Comparison of ENCODE assay signal across 9 cellular contexts in genomic region chr12:51907083-51907863, GRCh38. TPM values are rescaled to one million over a fixed set of nuclear protein-coding genes. Genes with fewer than 3 reads are reported as not detected.
DNase-seq lines count a peak whose midpoint lies in the region; FAIRE-seq and TF ChIP-seq lines count a peak whose summit lies in the region.
"Had no signal": no experiment of that assay in that cellular context is flagged by ENCODE, and none has a peak within 500 bp of the region (broad histone marks: within the 10 kb centered on the region; RNA-seq: fewer than 3 reads in every experiment).

ACVRL1 (plus strand) TSS chr12:51907504; CDS start chr12:51912475, 4,971 bp downstream.

- no peak within 1 kb of the TSS for H3K14ac ChIP-seq in H1 (ENCODE audit: insufficient read length)

- no peak within 1 kb of the TSS for H3K27ac ChIP-seq in H1 (ENCODE audit: low read depth, low read length)
- H3K27ac ChIP-seq in spleen: peak within 1 kb of the TSS; percentile 66 to 93 (median 88)

- H4K20me1 ChIP-seq in H1 (replicated peaks in 1 of 2; ENCODE audit: control insufficient read depth in 1 of 2, insufficient read depth in 2 of 2, low read length in 2 of 2): no peaks in the 10 kb centered on the region

- H2AK5ac ChIP-seq in H1 (ENCODE audit: low read depth, low read length): no peak within 1 kb of the TSS

- H3K4me2 ChIP-seq in H1 (ENCODE audit: insufficient read depth in 1 of 2, low read depth in 2 of 2, low read length in 2 of 2): peak within 1 kb of the TSS; percentile 48 to 58

- TF ChIP-seq RAD21 in H1 (IDR thresholded peaks at IDR 0.05 in 1 of 2, conservative IDR thresholded peaks at IDR 0.05 in 1 of 2; ENCODE audit: low read depth in 2 of 2, low read length in 2 of 2): no peak

- TF ChIP-seq POLR2A in H1 (IDR thresholded peaks at IDR 0.05; ENCODE audit: control extremely low read depth in 1 of 2, low read depth in 2 of 2, low read length in 2 of 2): no peak
- TF ChIP-seq POLR2A in lower leg skin (IDR thresholded peaks at IDR 0.05): no peak
- no peak for TF ChIP-seq POLR2A in spleen (IDR thresholded peaks at IDR 0.05)

- H3K27ac Mint-ChIP-seq in type B pancreatic cell: no peak within 1 kb of the TSS
- H3K27ac Mint-ChIP-seq: T-helper 1 cell treated with Interleukin-12 subunit alpha and Interleukin-12 subunit beta and Interleukin-4 antibody, amounts not matched to agents 30 μg/mL and 1 μg/mL, for 36 hours had no signal

- TF ChIP-seq CTCF in HFF-Myc (IDR thresholded peaks at IDR 0.05; ENCODE audit: low read depth, low read length, missing control alignments) (no peak), H1 (IDR thresholded peaks at IDR 0.05; ENCODE audit: control extremely low read depth in 1 of 3, insufficient read depth in 1 of 3, low read depth in 1 of 3, low read length in 3 of 3) (no peak), lower leg skin (IDR thresholded peaks at IDR 0.05) (no peak), spleen (IDR thresholded peaks at IDR 0.05 in 8 of 11, conservative IDR thresholded peaks at IDR 0.05 in 3 of 11) (no peak), type B pancreatic cell (conservative IDR thresholded peaks at IDR 0.05) (no peak)

- H3K9me3 ChIP-seq in H1 (ENCODE audit: insufficient read depth in 2 of 2, low read depth in 1 of 2, low read length in 1 of 2) (no peaks in the 10 kb centered on the region), spleen (no peaks in the 10 kb centered on the region), MG63 (no peaks in the 10 kb centered on the region)

- H3K4me1 ChIP-seq in H1 (replicated peaks in 1 of 4; ENCODE audit: control insufficient read depth in 3 of 4, insufficient read depth in 4 of 4, low read length in 3 of 4) (no peaks in the 10 kb centered on the region; a peak in 1 of 7 replicates), spleen (peaks cover 31 to 83% (median 56%) of the 10 kb centered on the region in 6 donors)

- peak within 1 kb of the TSS; percentile 46 for H4K91ac ChIP-seq in H1 (replicated peaks; ENCODE audit: insufficient read length, low read length)

- peak within 1 kb of the TSS; percentile 60; the same call in 1 of the 2 replicates for H2BK12ac ChIP-seq in H1 (ENCODE audit: low read depth, low read length)

- no peaks in the 10 kb centered on the region for H3K36me3 Mint-ChIP-seq in type B pancreatic cell

- no peak within 1 kb of the TSS for H3K4me3 Mint-ChIP-seq in type B pancreatic cell
- H3K4me3 Mint-ChIP-seq: T-helper 1 cell treated with Interleukin-12 subunit alpha and Interleukin-12 subunit beta and Interleukin-4 antibody, amounts not matched to agents 30 μg/mL and 1 μg/mL, for 36 hours had no signal

- no peak within 1 kb of the TSS for H3K56ac ChIP-seq in H1 (replicated peaks; ENCODE audit: insufficient read length, low read depth, low read length)

- no peak within 1 kb of the TSS for H3K23ac ChIP-seq in H1 (ENCODE audit: insufficient read length)

- intact Hi-C loops in lower leg skin (cut with DNase I; ENCODE audit: low total_unique reads) (no loop called here), spleen (cut with DNase I; ENCODE audit: low total_unique reads) (no loop called here)

- H3K9me3 Mint-ChIP-seq in type B pancreatic cell: no peaks in the 10 kb centered on the region
- H3K9me3 Mint-ChIP-seq: T-helper 1 cell treated with Interleukin-12 subunit alpha and Interleukin-12 subunit beta and Interleukin-4 antibody, amounts not matched to agents 30 μg/mL and 1 μg/mL, for 36 hours had no signal

- H2BK120ac ChIP-seq in H1 (replicated peaks; ENCODE audit: low read depth, low read length): no peak within 1 kb of the TSS

- FAIRE-seq in H1 (lab: Jason Lieb, UNC): no peak

- H3K27me3 Mint-ChIP-seq in type B pancreatic cell: peaks cover 23% of the 10 kb centered on the region

- no peak for TF ChIP-seq EP300 in H1 (IDR thresholded peaks at IDR 0.05; ENCODE audit: borderline replicate concordance in 1 of 2, low read depth in 2 of 2, low read length in 2 of 2)

- 41% methylated on average over 49 of the region's 74 CpGs; no CpG with 5 or more reads in 1 of the 2 experiments for WGBS in H1 (ENCODE audit: extremely low coverage in 1 of 2, insufficient coverage in 1 of 2, insufficient read length in 1 of 2, insufficient replicate concordance in 2 of 2, low coverage in 1 of 2, low lambda C conversion rate in 2 of 2, missing lambda C conversion rate in 1 of 2), 2 experiments
- WGBS in lower leg skin, 2 donors: 3 to 8% methylated on average over 16 to 32 of the region's 74 CpGs
- 7 to 44% (median 12%) methylated on average over 10 to 74 of the region's 74 CpGs for WGBS in spleen, 5 donors

- no peak within 1 kb of the TSS for H2BK5ac ChIP-seq in H1 (ENCODE audit: low read depth, low read length)

- peaks cover 34% of the 10 kb centered on the region for H3K4me1 Mint-ChIP-seq in type B pancreatic cell (ENCODE audit: unreplicated experiment)

- DNase-seq in HFF-Myc (ENCODE audit: extremely low read depth, low read depth) (no peak), H1 (ENCODE audit: low read depth in 1 of 2, low spot score in 2 of 2) (no peak), lower leg skin (ENCODE audit: low spot score in 2 of 2) (peak in 1 of 2 donors; percentile 88), spleen (peak; percentile 73), NCI-H1417 treated with DMSO at 0.1 percent for 48 hours (lab: John Stamatoyannopoulos, UW) (no peak), type B pancreatic cell (ENCODE audit: extremely low spot score, unreplicated experiment) (no peak), MG63 (no peak), anterior cingulate cortex (lab: John Stamatoyannopoulos, UW) (no peak)

- no peak within 1 kb of the TSS for H3K4ac ChIP-seq in H1 (replicated peaks; ENCODE audit: insufficient read length, low read depth, low read length)

- H2BK20ac ChIP-seq in H1 (ENCODE audit: low read length): no peak within 1 kb of the TSS

- H4K5ac ChIP-seq in H1 (ENCODE audit: insufficient read length, low read depth, low read length): no peak within 1 kb of the TSS

- H2AFZ ChIP-seq in H1 (ENCODE audit: low read length): peak within 1 kb of the TSS; percentile 75; the same call in 1 of the 2 replicates

- H3K4me3 ChIP-seq in HFF-Myc (replicated peaks; ENCODE audit: low read depth, low read length): peak within 1 kb of the TSS; percentile 39
- H3K4me3 ChIP-seq in H1 (ENCODE audit: extremely low read depth in 1 of 4, insufficient read depth in 2 of 4, low read depth in 3 of 4, low read length in 4 of 4): peak within 1 kb of the TSS in 3 of 4 experiments; percentile 2 to 61 (median 42); a peak in 7 of 8 replicates
- H3K4me3 ChIP-seq in lower leg skin (ENCODE audit: low read depth, poor library complexity, severe bottlenecking): peak within 1 kb of the TSS; percentile 53
- peak within 1 kb of the TSS; percentile 31 to 70 (median 38) for H3K4me3 ChIP-seq in spleen
- no peak within 1 kb of the TSS for H3K4me3 ChIP-seq in MG63

- CTCF ChIA-PET in H1 (lab: Charles Lee; ENCODE audit: partially characterized antibody): interaction anchor here (0.6 to 12.7 kb wide), 16 partner anchors 9 to 330 kb away, joined by 3 to 234 read pairs (median 4); partner anchors contain the start of gene SMIM41

- H3K18ac ChIP-seq in H1 (ENCODE audit: extremely low read depth, low read length): no peak within 1 kb of the TSS; the same call in 1 of the 2 replicates

- H3K36me3 ChIP-seq in H1 (ENCODE audit: control insufficient read depth in 2 of 4, insufficient read depth in 4 of 4, low read length in 3 of 4) (peaks cover 0 to 3% (median 0%) of the 10 kb centered on the region in 4 experiments; a peak in 1 of 8 replicates), spleen (no peaks in the 10 kb centered on the region), MG63 (no peaks in the 10 kb centered on the region)

- H3K9ac ChIP-seq in H1 (replicated peaks in 1 of 4; ENCODE audit: extremely low read depth in 1 of 4, low read depth in 3 of 4, low read length in 3 of 4): no peak within 1 kb of the TSS

- no peak within 1 kb of the TSS; the same call in 1 of the 2 replicates for H2BK15ac ChIP-seq in H1 (ENCODE audit: low read length)

- POLR2A ChIA-PET in H1 (lab: Charles Lee; ENCODE audit: partially characterized antibody): no interaction called here

- peaks cover 4 to 28% (median 20%) of the 10 kb centered on the region in 4 experiments for H3K27me3 ChIP-seq in H1 (replicated peaks in 1 of 4; ENCODE audit: control insufficient read depth in 3 of 4, extremely low read depth in 1 of 4, insufficient read depth in 3 of 4, low read length in 3 of 4)
- peaks cover 0 to 33% (median 9%) of the 10 kb centered on the region in 7 donors for H3K27me3 ChIP-seq in spleen (replicated peaks in 1 of 7)
- H3K27me3 ChIP-seq in MG63: no peaks in the 10 kb centered on the region

- no peaks in the 10 kb centered on the region for H3K79me1 ChIP-seq in H1 (ENCODE audit: low read depth, low read length)

- peaks cover 6% of the 10 kb centered on the region for H3K23me2 ChIP-seq in H1 (ENCODE audit: low read depth, low read length)

- peak within 1 kb of the TSS; percentile 85 for H4K8ac ChIP-seq in H1 (ENCODE audit: extremely low read depth, insufficient read depth, low read length)

- H3K79me2 ChIP-seq in H1 (ENCODE audit: control insufficient read depth in 1 of 2, insufficient read depth in 2 of 2, low read length in 2 of 2): no peaks in the 10 kb centered on the region

TF ChIP-seq in H1, 55 proteins besides CTCF, POLR2A, EP300 and RAD21 (continues in another document):
- TF ChIP-seq EZH2 (IDR thresholded peaks at IDR 0.05; ENCODE audit: low read depth, low read length, severe bottlenecking): peak; percentile 73
- TF ChIP-seq GABPA (IDR thresholded peaks at IDR 0.05; ENCODE audit: borderline replicate concordance, insufficient read depth, low read length): no peak
- no peak for TF ChIP-seq SP1 (IDR thresholded peaks at IDR 0.05; ENCODE audit: low read depth, low read length)
- TF ChIP-seq SUZ12 (IDR thresholded peaks at IDR 0.05; ENCODE audit: low read length): peak; percentile 64
- no peak for TF ChIP-seq CTBP2 (IDR thresholded peaks at IDR 0.05; ENCODE audit: borderline replicate concordance, insufficient read depth, insufficient read length, low read length)
- peak; percentile 39 for TF ChIP-seq KDM4A (IDR thresholded peaks at IDR 0.05; ENCODE audit: low read depth, low read length, severe bottlenecking)

RNA-seq across cellular contexts. Expression of gene ACVRL1, which starts in this region (rescaled TPM):
- total RNA-seq in H1 (2021; fragmentation: NEBNext Ultra II Directional; extraction: Animal tissue kit (Norgen Biotek cat#: 25700)): 0.09 TPM in 1 of 2 replicates, not detected in the other
- 0.35 and 0.50 TPM in 2 replicates for polyA plus RNA-seq in H1 (2011; rRNA removed)
- 0.54 TPM for polyA plus RNA-seq in H1 (2011; cell fraction: cytosol; rRNA removed)
- 1.2 TPM for polyA plus RNA-seq in H1 (2011; cell fraction: nucleus; rRNA removed)
- polyA plus RNA-seq in H1 (2012, experiment 1 of 2): 0.59 to 0.90 TPM (median 0.84 TPM) in 4 replicates
- 0.10 TPM for polyA plus RNA-seq in H1 (2012, experiment 2 of 2)
- 0.39 TPM for polyA plus RNA-seq in H1 (2013, experiment 1 of 2)
- polyA plus RNA-seq in H1 (2013, experiment 2 of 2): 0.24 TPM
- 0.39 and 0.82 TPM in 2 replicates for polyA minus RNA-seq in H1 (2011; rRNA and poly(A)+ RNA removed)
- polyA minus RNA-seq in H1 (2011; cell fraction: cytosol; rRNA and poly(A)+ RNA removed): not detected
- polyA minus RNA-seq in H1 (2011; cell fraction: nucleus; rRNA and poly(A)+ RNA removed): 1.4 TPM
- 10 to 100 TPM; 12.9 to 99.8 (median 39.9) TPM for total RNA-seq in lower leg skin
- 100 to 1,000 TPM in 2 of 7 donors, 10 to 100 TPM in 5; 58.6 to 109 (median 92.3) TPM for total RNA-seq in spleen
- 10 to 100 TPM; 12.5 to 21.0 (median 13.5) TPM for polyA plus RNA-seq in spleen
- total RNA-seq in type B pancreatic cell (ENCODE audit: low replicate concordance): 0.46 and 0.95 TPM in 2 replicates
- 0.52 and 1.4 TPM in 2 replicates for total RNA-seq in MG63 (2014; rRNA removed; shearing (Covaris generic); ENCODE audit: low replicate concordance)

Comparison
In these comparisons a context has a peak if more than half of its experiments do, and no peak if none do; other contexts are left out.
1. RNA of gene ACVRL1 (polyA plus RNA-seq): 12.5 to 21.0 TPM in spleen; 0.10 to 1.2 TPM in H1; every median in the first group is over 4 times any median in the second.